In genomic region chr1:230101556-230101955, GRCh38 we compare ENCODE assay signal across 25 cellular contexts. TPM values are rescaled to one million over a fixed set of nuclear protein-coding genes. Genes with fewer than 3 reads are reported as not detected.
A peak's percentile ranks its signal among the peaks of the same experiment; 100 is the strongest.
DNase-seq lines count a peak whose midpoint lies in the region; ATAC-seq and TF ChIP-seq lines count a peak whose summit lies in the region.
"Had no signal": no experiment of that assay in that cellular context is flagged by ENCODE, and none has a peak within 500 bp of the region (broad histone marks: within the 10 kb centered on the region; RNA-seq: fewer than 3 reads in every experiment).

No MANE protein-coding gene starts in this region.

- H3K4me3 ChIP-seq in cardiac muscle cell, result no peak overlapping the region
- no peak overlapping the region for H3K4me3 ChIP-seq in heart right ventricle
- H3K4me3 ChIP-seq in fibroblast of the aortic adventitia (ENCODE audit: low read depth, low read length), result no peak overlapping the region
- H3K4me3 ChIP-seq in Caco-2 (ENCODE audit: low read depth, low read length), result no peak overlapping the region
- H3K4me3 ChIP-seq: heart left ventricle had no signal

- H3K4me3 Mint-ChIP-seq in activated T-helper 17 cell treated with anti-CD3 and anti-CD28 coated beads, Interleukin-2, amount 50 U/mL, for 72 hours, result no peak overlapping the region
- H3K4me3 Mint-ChIP-seq in stimulated activated effector memory CD8-positive, alpha-beta T cell treated with anti-CD3 and anti-CD28 coated beads, Interleukin-12 subunit alpha, Interleukin-12 subunit beta, amount 100 ng/mL, for 72 hours, result no peak overlapping the region
- H3K4me3 Mint-ChIP-seq in Caco-2 (ENCODE audit: unreplicated experiment), result no peak overlapping the region
- H3K4me3 Mint-ChIP-seq: activated naive CD4-positive, alpha-beta T cell treated with anti-CD3 and anti-CD28 coated beads for 36 hours; activated T-cell treated with anti-CD3 and anti-CD28 coated beads, Interleukin-2, amount 50 U/mL, for 4 hours; CD14-positive monocyte; neural crest cell had no signal

- peak overlapping the region; percentile 53 for H3K27ac Mint-ChIP-seq in activated T-helper 17 cell treated with anti-CD3 and anti-CD28 coated beads, Interleukin-2, amount 50 U/mL, for 72 hours
- no peak overlapping the region for H3K27ac Mint-ChIP-seq in stimulated activated effector memory CD8-positive, alpha-beta T cell treated with anti-CD3 and anti-CD28 coated beads, Interleukin-12 subunit alpha, Interleukin-12 subunit beta, amount 100 ng/mL, for 72 hours
- no peak overlapping the region for H3K27ac Mint-ChIP-seq in Caco-2 (ENCODE audit: unreplicated experiment)
- H3K27ac Mint-ChIP-seq: activated naive CD4-positive, alpha-beta T cell treated with anti-CD3 and anti-CD28 coated beads for 36 hours had no signal

- H3K36me3 ChIP-seq in cardiac muscle cell (no peaks in the 10 kb centered on the region), heart right ventricle (peaks cover 0 to 3% (median 0%) of the 10 kb centered on the region in 9 donors), Caco-2 (ENCODE audit: control insufficient read depth, insufficient read depth, low read length) (no peaks in the 10 kb centered on the region)

- POLR2A ChIA-PET in Caco-2 (lab: Charles Lee), result no interaction called here

- H3K9me3 Mint-ChIP-seq in activated T-helper 17 cell treated with anti-CD3 and anti-CD28 coated beads, Interleukin-2, amount 50 U/mL, for 72 hours, result no peaks in the 10 kb centered on the region
- H3K9me3 Mint-ChIP-seq in stimulated activated effector memory CD8-positive, alpha-beta T cell treated with anti-CD3 and anti-CD28 coated beads, Interleukin-12 subunit alpha, Interleukin-12 subunit beta, amount 100 ng/mL, for 72 hours, result no peaks in the 10 kb centered on the region
- no peaks in the 10 kb centered on the region for H3K9me3 Mint-ChIP-seq in Caco-2 (ENCODE audit: unreplicated experiment)
- H3K9me3 Mint-ChIP-seq: activated T-cell treated with anti-CD3 and anti-CD28 coated beads, Interleukin-2, amount 50 U/mL, for 4 hours; CD14-positive monocyte; neural crest cell had no signal

- TF ChIP-seq CTCF in cardiac muscle cell (IDR thresholded peaks at IDR 0.05; ENCODE audit: low read depth, low read length) (no peak), heart right ventricle (IDR thresholded peaks at IDR 0.05) (no peak), fibroblast of the aortic adventitia (IDR thresholded peaks at IDR 0.05; ENCODE audit: insufficient read depth, low read length) (no peak), Caco-2 (IDR thresholded peaks at IDR 0.05; ENCODE audit: insufficient read depth in 1 of 2, low read depth in 1 of 2, low read length in 1 of 2, severe bottlenecking in 1 of 2, unreplicated experiment in 1 of 2) (no peak)

- WGBS in heart right ventricle, 2 donors, result 38 to 43% methylated on average over 2 of the region's 2 CpGs

- ATAC-seq in heart right ventricle, result no peak
- ATAC-seq in activated T-helper 17 cell treated with anti-CD3 and anti-CD28 coated beads, Interleukin-2, amount 50 U/mL, for 72 hours (replicated peaks), result no peak
- no peak for ATAC-seq in stimulated activated effector memory CD8-positive, alpha-beta T cell treated with anti-CD3 and anti-CD28 coated beads, Interleukin-12 subunit alpha, Interleukin-12 subunit beta, amount 100 ng/mL, for 72 hours
- ATAC-seq: activated T-cell treated with anti-CD3 and anti-CD28 coated beads, Interleukin-2, amount 50 U/mL, for 4 hours; heart left ventricle; left ventricle myocardium superior had no signal

- CTCF ChIA-PET in Caco-2 (lab: Charles Lee), result no interaction called here

- peaks cover 22% of the 10 kb centered on the region for H3K36me3 Mint-ChIP-seq in activated T-helper 17 cell treated with anti-CD3 and anti-CD28 coated beads, Interleukin-2, amount 50 U/mL, for 72 hours (ENCODE audit: low read depth)
- H3K36me3 Mint-ChIP-seq in stimulated activated effector memory CD8-positive, alpha-beta T cell treated with anti-CD3 and anti-CD28 coated beads, Interleukin-12 subunit alpha, Interleukin-12 subunit beta, amount 100 ng/mL, for 72 hours, result peaks cover 6% of the 10 kb centered on the region
- H3K36me3 Mint-ChIP-seq in Caco-2 (ENCODE audit: insufficient read depth, unreplicated experiment), result no peaks in the 10 kb centered on the region

- intact Hi-C loops in heart right ventricle (cut with DNase I) (loop anchor here in 1 of 10 donors (10.0 kb wide), 1 partner anchor 113 kb away; no protein-coding TSS in a partner anchor), Caco-2 (cut with micrococcal nuclease; ENCODE audit: unreplicated experiment) (no loop called here)

- H3K9me3 ChIP-seq in cardiac muscle cell (ENCODE audit: low read depth), result no peaks in the 10 kb centered on the region
- no peaks in the 10 kb centered on the region for H3K9me3 ChIP-seq in heart right ventricle
- no peaks in the 10 kb centered on the region for H3K9me3 ChIP-seq in Caco-2
- H3K9me3 ChIP-seq: heart left ventricle, SK-N-SH had no signal

- BruUV-seq in Caco-2 (replicated peaks; lab: Mats Ljungman, UMichigan), result no TSS peak

- peak in 1 of 2 donors; percentile 45 for DNase-seq in cardiac muscle cell (ENCODE audit: low read depth in 1 of 2, low spot score in 1 of 2)
- DNase-seq in heart right ventricle, result no peak
- peak; percentile 32 for DNase-seq in fibroblast of the aortic adventitia (ENCODE audit: low read depth)
- no peak for DNase-seq in stimulated activated effector memory CD8-positive, alpha-beta T cell treated with anti-CD3 and anti-CD28 coated beads, Interleukin-12 subunit alpha, Interleukin-12 subunit beta, amount 100 ng/mL, for 72 hours (ENCODE audit: low spot score in 2 of 2)
- no peak for DNase-seq in stimulated activated CD4-positive, alpha-beta T cell treated with anti-CD3 and anti-CD28 coated beads, Interleukin-12 subunit alpha, Interleukin-12 subunit beta, amount 100 ng/mL, for 4 hours
- DNase-seq in Caco-2, result no peak
- DNase-seq in NCI-H2107 treated with DMSO at 0.1 percent for 48 hours (lab: John Stamatoyannopoulos, UW; ENCODE audit: unreplicated experiment), result no peak
- DNase-seq: activated CD4-positive, CD25-positive, alpha-beta regulatory T cell treated with anti-CD3 and anti-CD28 coated beads, Interleukin-2, amount 50 U/mL, for 72 hours; activated CD8-positive, alpha-beta memory T cell treated with anti-CD3 and anti-CD28 coated beads for 24 hours; activated naive CD4-positive, alpha-beta T cell treated with anti-CD3 and anti-CD28 coated beads for 36 hours; activated T-cell treated with anti-CD3 and anti-CD28 coated beads, Interleukin-2, amount 50 U/mL, for 4 hours; effector memory CD4-positive, alpha-beta T cell; heart left ventricle; KG1; left ventricle myocardium superior; NCI-H1048; NCI-H2029; NCI-H446 treated with DMSO at 0.1 percent for 48 hours; NK-92 treated with Interleukin-12 subunit alpha and Interleukin-12 subunit beta, amount 100 ng/mL, for 24 hours; SK-N-SH; small intestine; stimulated activated CD4-positive, alpha-beta T cell treated with anti-CD3 and anti-CD28 coated beads, Interleukin-2, amount 100 ng/mL, for 48 hours had no signal

- H3K4me1 ChIP-seq in cardiac muscle cell (ENCODE audit: low read depth), result peaks cover 32% of the 10 kb centered on the region
- H3K4me1 ChIP-seq in heart right ventricle, result peaks cover 8 to 56% (median 40%) of the 10 kb centered on the region in 9 donors
- peaks cover 27% of the 10 kb centered on the region for H3K4me1 ChIP-seq in Caco-2

- peaks cover 51% of the 10 kb centered on the region for H3K4me1 Mint-ChIP-seq in activated T-helper 17 cell treated with anti-CD3 and anti-CD28 coated beads, Interleukin-2, amount 50 U/mL, for 72 hours
- peaks cover 51% of the 10 kb centered on the region for H3K4me1 Mint-ChIP-seq in stimulated activated effector memory CD8-positive, alpha-beta T cell treated with anti-CD3 and anti-CD28 coated beads, Interleukin-12 subunit alpha, Interleukin-12 subunit beta, amount 100 ng/mL, for 72 hours
- H3K4me1 Mint-ChIP-seq in Caco-2 (ENCODE audit: low read depth, unreplicated experiment), result peaks cover 14% of the 10 kb centered on the region

- no peaks in the 10 kb centered on the region for H3K27me3 Mint-ChIP-seq in activated T-helper 17 cell treated with anti-CD3 and anti-CD28 coated beads, Interleukin-2, amount 50 U/mL, for 72 hours
- H3K27me3 Mint-ChIP-seq in Caco-2 (ENCODE audit: insufficient read depth, unreplicated experiment), result no peaks in the 10 kb centered on the region

- H3K27ac ChIP-seq in cardiac muscle cell (peak overlapping the region; percentile 60), heart right ventricle (no peak overlapping the region)
- H3K27ac ChIP-seq: heart left ventricle had no signal

- H3K27me3 ChIP-seq in cardiac muscle cell, result no peaks in the 10 kb centered on the region
- no peaks in the 10 kb centered on the region for H3K27me3 ChIP-seq in heart right ventricle
- H3K27me3 ChIP-seq in Caco-2 (replicated peaks; ENCODE audit: control insufficient read depth, insufficient read depth, low read length), result no peaks in the 10 kb centered on the region
- H3K27me3 ChIP-seq: heart left ventricle had no signal

RNA-seq across cellular contexts. Expression of gene GALNT2, which starts 34.5 kb away (rescaled TPM):
- total RNA-seq in cardiac muscle cell, result 83.5 and 92.1 TPM in 2 replicates
- polyA plus RNA-seq in cardiac muscle cell, result 71.4 and 73.5 TPM in 2 replicates
- 10 to 100 TPM; 21.3 to 35.1 (median 25.8) TPM for total RNA-seq in heart right ventricle
- 10 to 100 TPM in 1 of 2 donors, 1 to 10 TPM in 1; 9.7 to 27.5 TPM for polyA plus RNA-seq in heart right ventricle
- 10 to 100 TPM; 49.7 to 53.6 TPM for total RNA-seq in activated T-helper 17 cell treated with anti-CD3 and anti-CD28 coated beads, Interleukin-2, amount 50 U/mL, for 72 hours
- 29.5 and 68.1 TPM in 2 replicates for total RNA-seq in fibroblast of the aortic adventitia (ENCODE audit: low replicate concordance)
- total RNA-seq in Caco-2 (2022), result 54.3 and 62.2 TPM in 2 replicates
